ENCODE assay signal across 8 cellular contexts in genomic region chr3:194333212-194333980, GRCh38. TPM values are rescaled to one million over a fixed set of nuclear protein-coding genes. Genes with fewer than 3 reads are reported as not detected.
DNase-seq lines count a peak whose midpoint lies in the region; ATAC-seq and TF ChIP-seq lines count a peak whose summit lies in the region.

No MANE protein-coding gene starts in this region.

- intact Hi-C loops in activated CD4-positive, alpha-beta T cell treated with anti-CD3 and anti-CD28 coated beads, Interleukin-2, amount 10 ng/mL, durations not matched to agents 24 days and 14 days (cut with micrococcal nuclease), result loop anchor here (1.0 to 10.0 kb wide), 5 partner anchors 63 to 261 kb away; partner anchors contain the start of gene ATP13A3
- intact Hi-C loops in mucosa of descending colon (cut with DNase I, micrococcal nuclease), result loop anchor here in 1 of 2 donors (2.0 kb wide), 1 partner anchor 71 kb away; no protein-coding TSS in a partner anchor

- peak overlapping the region; percentile 45 for H3K27ac ChIP-seq in ACC112 (ENCODE audit: low read depth, low read length)

- no peaks in the 10 kb centered on the region for H3K27me3 ChIP-seq in ACC112 (ENCODE audit: insufficient read depth, low read length)

- no peaks in the 10 kb centered on the region for H3K79me2 ChIP-seq in ACC112 (ENCODE audit: control insufficient read depth, insufficient read depth, low read length, unreplicated experiment)

- peaks cover 11% of the 10 kb centered on the region for H3K4me1 Mint-ChIP-seq in activated CD4-positive, alpha-beta T cell treated with anti-CD3 and anti-CD28 coated beads, Interleukin-2, amount 10 ng/mL, durations not matched to agents 24 days and 14 days
- peaks cover 2 to 5% of the 10 kb centered on the region in 2 donors for H3K4me1 Mint-ChIP-seq in effector memory CD8-positive, alpha-beta T cell (ENCODE audit: low read depth in 2 of 2)

- H3K4me3 Mint-ChIP-seq in activated CD4-positive, alpha-beta T cell treated with anti-CD3 and anti-CD28 coated beads, Interleukin-2, amount 10 ng/mL, durations not matched to agents 24 days and 14 days, result peak overlapping the region; percentile 80
- peak overlapping the region; percentile 67 to 68 for H3K4me3 Mint-ChIP-seq in effector memory CD8-positive, alpha-beta T cell

- H3K36me3 Mint-ChIP-seq in activated CD4-positive, alpha-beta T cell treated with anti-CD3 and anti-CD28 coated beads, Interleukin-2, amount 10 ng/mL, durations not matched to agents 24 days and 14 days (ENCODE audit: low read depth), result no peaks in the 10 kb centered on the region
- H3K36me3 Mint-ChIP-seq in effector memory CD8-positive, alpha-beta T cell (ENCODE audit: insufficient read depth), result no peaks in the 10 kb centered on the region

- H3K27me3 Mint-ChIP-seq in activated CD4-positive, alpha-beta T cell treated with anti-CD3 and anti-CD28 coated beads, Interleukin-2, amount 10 ng/mL, durations not matched to agents 24 days and 14 days, result peaks cover 30% of the 10 kb centered on the region
- H3K27me3 Mint-ChIP-seq in effector memory CD8-positive, alpha-beta T cell, result peaks cover 43 to 71% of the 10 kb centered on the region in 2 donors

- peak; percentile 97 for TF ChIP-seq CTCF in mucosa of descending colon (IDR thresholded peaks at IDR 0.05)

- DNase-seq in activated CD4-positive, alpha-beta T cell treated with anti-CD3 and anti-CD28 coated beads, Interleukin-2, amount 10 ng/mL, durations not matched to agents 24 days and 14 days, result peak; percentile 98
- peak; percentile 87 to 89 (median 87) for DNase-seq in effector memory CD8-positive, alpha-beta T cell
- DNase-seq in mucosa of descending colon (peak; percentile 88 to 93 (median 90)), NCI-H2081 treated with DMSO at 0.1 percent for 48 hours (lab: John Stamatoyannopoulos, UW) (no peak)
- peak; percentile 76 to 82 for DNase-seq in stimulated activated CD8-positive, alpha-beta memory T cell treated with anti-CD3 and anti-CD28 coated beads, Interleukin-4, amount 100 ng/mL, for 1 hour (ENCODE audit: low read depth in 2 of 2, low spot score in 1 of 2)

- H3K9me3 ChIP-seq in mucosa of descending colon, result no peaks in the 10 kb centered on the region

- H3K4me3 ChIP-seq in ACC112 (ENCODE audit: low read depth, low read length) (peak overlapping the region; percentile 82), mucosa of descending colon (no peak overlapping the region)

- H2AFZ ChIP-seq in ACC112 (ENCODE audit: low read length, unreplicated experiment), result peak overlapping the region; percentile 86

- H3K36me3 ChIP-seq in ACC112 (ENCODE audit: insufficient read depth, low read length), result no peaks in the 10 kb centered on the region
- no peaks in the 10 kb centered on the region for H3K36me3 ChIP-seq in mucosa of descending colon (ENCODE audit: low read depth)

- no peaks in the 10 kb centered on the region for H3K9me3 Mint-ChIP-seq in activated CD4-positive, alpha-beta T cell treated with anti-CD3 and anti-CD28 coated beads, Interleukin-2, amount 10 ng/mL, durations not matched to agents 24 days and 14 days
- no peaks in the 10 kb centered on the region for H3K9me3 Mint-ChIP-seq in effector memory CD8-positive, alpha-beta T cell

- peaks cover 22% of the 10 kb centered on the region for H3K4me1 ChIP-seq in ACC112 (ENCODE audit: control insufficient read depth, insufficient read depth, low read length, unreplicated experiment)
- H3K4me1 ChIP-seq in mucosa of descending colon (ENCODE audit: low read depth), result peaks cover 11% of the 10 kb centered on the region

- H3K27ac Mint-ChIP-seq in activated CD4-positive, alpha-beta T cell treated with anti-CD3 and anti-CD28 coated beads, Interleukin-2, amount 10 ng/mL, durations not matched to agents 24 days and 14 days, result no peak overlapping the region
- H3K27ac Mint-ChIP-seq in effector memory CD8-positive, alpha-beta T cell, result no peak overlapping the region

- ATAC-seq in GM19324 (IDR thresholded peaks at IDR 0.05; ENCODE audit: low FRiP score, unreplicated experiment) (peak; percentile 82), HG03460 (IDR thresholded peaks at IDR 0.05; ENCODE audit: unreplicated experiment) (peak; percentile 91), mucosa of descending colon (peak; percentile 97)
- ATAC-seq in effector memory CD8-positive, alpha-beta T cell (replicated peaks), result peak; percentile 98

RNA-seq across cellular contexts. Expression of gene CPN2, which starts 17.7 kb away (rescaled TPM):
- total RNA-seq in activated CD4-positive, alpha-beta T cell treated with anti-CD3 and anti-CD28 coated beads, Interleukin-2, amount 10 ng/mL, durations not matched to agents 24 days and 14 days, result not detected in 2 replicates
- total RNA-seq in mucosa of descending colon, result under 1 TPM in 1 of 3 donors, not detected in 2; 0.14 TPM

RNA-seq across cellular contexts. Expression of gene LRRC15, which starts 36.1 kb away (rescaled TPM):
- not detected in 2 replicates for total RNA-seq in activated CD4-positive, alpha-beta T cell treated with anti-CD3 and anti-CD28 coated beads, Interleukin-2, amount 10 ng/mL, durations not matched to agents 24 days and 14 days
- total RNA-seq in mucosa of descending colon, result 1 to 10 TPM in 1 of 3 donors, under 1 TPM in 2; 0.22 to 1.8 (median 0.29) TPM
